Comparison of ENCODE assay signal across 8 cellular contexts in genomic region chr4:61200195-61200990, GRCh38. TPM values are rescaled to one million over a fixed set of nuclear protein-coding genes. Genes with fewer than 3 reads are reported as not detected.
DNase-seq lines count a peak whose midpoint lies in the region; ATAC-seq and TF ChIP-seq lines count a peak whose summit lies in the region.

ADGRL3 (plus strand) TSS chr4:61200326.

- POLR2A ChIA-PET in CD8-positive, alpha-beta T cell (lab: Charles Lee), result no interaction called here

- CTCF ChIA-PET in CD8-positive, alpha-beta T cell (lab: Charles Lee), result no interaction called here

- H3K9me3 ChIP-seq in lower lobe of right lung (no peaks in the 10 kb centered on the region), transverse colon (no peaks in the 10 kb centered on the region)
- H3K9me3 ChIP-seq in CD8-positive, alpha-beta T cell (ENCODE audit: low read length), result no peaks in the 10 kb centered on the region

- TF ChIP-seq CTCF in dorsolateral prefrontal cortex (IDR thresholded peaks at IDR 0.05 in 54 of 56, conservative IDR thresholded peaks at IDR 0.05 in 2 of 56; ENCODE audit: low read depth in 1 of 56, partially characterized antibody in 56 of 56), result peak in 17 of 56 donors; percentile 9 to 38 (median 19)
- TF ChIP-seq CTCF in lower lobe of right lung (IDR thresholded peaks at IDR 0.05), result no peak
- TF ChIP-seq CTCF in transverse colon (IDR thresholded peaks at IDR 0.05), result no peak
- TF ChIP-seq CTCF in CD8-positive, alpha-beta T cell (IDR thresholded peaks at IDR 0.05), result no peak

- H3K27ac Mint-ChIP-seq in CD8-positive, alpha-beta T cell, result no peak within 1 kb of the TSS
- no peak within 1 kb of the TSS for H3K27ac Mint-ChIP-seq in stimulated activated naive CD8-positive, alpha-beta T cell treated with anti-CD3 and anti-CD28 coated beads, Interleukin-15, amount 100 ng/mL, for 72 hours

- H3K4me1 ChIP-seq in lower lobe of right lung (peaks cover 9% of the 10 kb centered on the region), transverse colon (peaks cover 0 to 4% (median 1%) of the 10 kb centered on the region in 4 donors)
- H3K4me1 ChIP-seq in CD8-positive, alpha-beta T cell (ENCODE audit: insufficient read depth, low read length), result no peaks in the 10 kb centered on the region

- no peak for TF ChIP-seq EP300 in transverse colon (IDR thresholded peaks at IDR 0.05; ENCODE audit: low read depth)

- no peaks in the 10 kb centered on the region for H3K36me3 Mint-ChIP-seq in CD8-positive, alpha-beta T cell

- H3K27ac ChIP-seq in dorsolateral prefrontal cortex (peak within 1 kb of the TSS; percentile 55 to 96 (median 91)), lower lobe of right lung (no peak within 1 kb of the TSS), transverse colon (peak within 1 kb of the TSS; percentile 35 to 70 (median 62))
- H3K27ac ChIP-seq in CD8-positive, alpha-beta T cell (ENCODE audit: low read depth, low read length), result no peak within 1 kb of the TSS

- no peaks in the 10 kb centered on the region for H3K4me1 Mint-ChIP-seq in CD8-positive, alpha-beta T cell (ENCODE audit: low read depth)
- H3K4me1 Mint-ChIP-seq in stimulated activated naive CD8-positive, alpha-beta T cell treated with anti-CD3 and anti-CD28 coated beads, Interleukin-15, amount 100 ng/mL, for 72 hours, result peaks cover 24% of the 10 kb centered on the region

- 12% methylated on average over 92 of the region's 101 CpGs; no CpG with 5 or more reads in 1 of the 2 donors for WGBS in transverse colon (ENCODE audit: low coverage in 1 of 2), 2 donors

- ATAC-seq in lower lobe of right lung, result peak; percentile 34 to 60
- no peak for ATAC-seq in CD8-positive, alpha-beta T cell
- no peak for ATAC-seq in HG03520 (IDR thresholded peaks at IDR 0.05; ENCODE audit: unreplicated experiment)
- ATAC-seq in stimulated activated naive CD8-positive, alpha-beta T cell treated with anti-CD3 and anti-CD28 coated beads, Interleukin-15, amount 100 ng/mL, for 72 hours, result no peak

- H3K27me3 ChIP-seq in dorsolateral prefrontal cortex, result peaks cover 0 to 7% (median 0%) of the 10 kb centered on the region in 45 donors
- H3K27me3 ChIP-seq in lower lobe of right lung (ENCODE audit: low read depth), result peaks cover 39% of the 10 kb centered on the region
- peaks cover 58% of the 10 kb centered on the region for H3K27me3 ChIP-seq in transverse colon
- H3K27me3 ChIP-seq in CD8-positive, alpha-beta T cell (ENCODE audit: insufficient read depth, low read length), result no peaks in the 10 kb centered on the region

- in situ Hi-C loops in transverse colon (cut with MboI; ENCODE audit: low pct_ligation_motif_present in 1 of 4, low pct_unique_long_range_greater_than_20kb in 1 of 4, low sequenced_read_pairs in 3 of 4), result no loop called here

- H3K4me3 Mint-ChIP-seq in CD8-positive, alpha-beta T cell, result no peak within 1 kb of the TSS
- H3K4me3 Mint-ChIP-seq in stimulated activated naive CD8-positive, alpha-beta T cell treated with anti-CD3 and anti-CD28 coated beads, Interleukin-15, amount 100 ng/mL, for 72 hours, result peak within 1 kb of the TSS in 1 of 2 donors; percentile 46

- peak; percentile 44 for DNase-seq in GM03348 (ENCODE audit: low spot score)
- DNase-seq in NCI-H345 (lab: John Stamatoyannopoulos, UW), result peak; percentile 70
- DNase-seq in dorsolateral prefrontal cortex, result peak; percentile 36 to 83 (median 66)
- peak; percentile 47 for DNase-seq in lower lobe of right lung
- DNase-seq in transverse colon, result no peak
- no peak for DNase-seq in CD8-positive, alpha-beta T cell
- DNase-seq in stimulated activated naive CD8-positive, alpha-beta T cell treated with anti-CD3 and anti-CD28 coated beads, Interleukin-15, amount 100 ng/mL, for 72 hours, result no peak

- no peak for TF ChIP-seq POLR2A in transverse colon (IDR thresholded peaks at IDR 0.05)

- intact Hi-C loops in dorsolateral prefrontal cortex (cut with DNase I), result loop anchor here (10.0 kb wide), 2 partner anchors 64 to 74 kb away; no protein-coding TSS in a partner anchor
- intact Hi-C loops in lower lobe of right lung (cut with DNase I), result no loop called here
- intact Hi-C loops in transverse colon (cut with DNase I; ENCODE audit: low total_unique reads), result no loop called here
- intact Hi-C loops in CD8-positive, alpha-beta T cell (cut with DNase I, micrococcal nuclease), result no loop called here

- H3K27me3 Mint-ChIP-seq in CD8-positive, alpha-beta T cell (ENCODE audit: low read depth), result peaks cover 39% of the 10 kb centered on the region
- peaks cover 56% of the 10 kb centered on the region for H3K27me3 Mint-ChIP-seq in stimulated activated naive CD8-positive, alpha-beta T cell treated with anti-CD3 and anti-CD28 coated beads, Interleukin-15, amount 100 ng/mL, for 72 hours

- H3K4me3 ChIP-seq in dorsolateral prefrontal cortex, result peak within 1 kb of the TSS; percentile 51 to 91 (median 80)
- H3K4me3 ChIP-seq in lower lobe of right lung, result peak within 1 kb of the TSS; percentile 58
- H3K4me3 ChIP-seq in transverse colon, result peak within 1 kb of the TSS; percentile 24 to 59 (median 36)
- H3K4me3 ChIP-seq in CD8-positive, alpha-beta T cell (ENCODE audit: low read depth, low read length), result no peak within 1 kb of the TSS

- peaks cover 10% of the 10 kb centered on the region for H3K9me3 Mint-ChIP-seq in CD8-positive, alpha-beta T cell
- no peaks in the 10 kb centered on the region for H3K9me3 Mint-ChIP-seq in stimulated activated naive CD8-positive, alpha-beta T cell treated with anti-CD3 and anti-CD28 coated beads, Interleukin-15, amount 100 ng/mL, for 72 hours

- no peaks in the 10 kb centered on the region for H3K36me3 ChIP-seq in lower lobe of right lung
- H3K36me3 ChIP-seq in transverse colon, result no peaks in the 10 kb centered on the region
- no peaks in the 10 kb centered on the region for H3K36me3 ChIP-seq in CD8-positive, alpha-beta T cell (ENCODE audit: insufficient read depth, low read length)

RNA-seq across cellular contexts. Expression of gene ADGRL3, which starts in this region (rescaled TPM):
- total RNA-seq in dorsolateral prefrontal cortex, result 100 to 1,000 TPM in 96 of 120 experiments, 10 to 100 TPM in 24; 52.6 to 148 (median 110) TPM
- total RNA-seq in lower lobe of right lung, result 6.0 TPM
- 1 to 10 TPM; 2.2 to 10.0 (median 4.6) TPM for total RNA-seq in transverse colon
- not detected for total RNA-seq in CD8-positive, alpha-beta T cell

Comparison
In these comparisons a context has a peak if more than half of its experiments do, and no peak if none do; other contexts are left out.
1. DNase-seq: peak in GM03348 (single experiment), NCI-H345 (single experiment), dorsolateral prefrontal cortex (10 of 10) and lower lobe of right lung (single experiment); none in transverse colon (single experiment), CD8-positive, alpha-beta T cell (0 of 7) and stimulated activated naive CD8-positive, alpha-beta T cell treated with anti-CD3 and anti-CD28 coated beads, Interleukin-15, amount 100 ng/mL, for 72 hours (0 of 2).
2. H3K27ac ChIP-seq: peak in dorsolateral prefrontal cortex (59 of 59) and transverse colon (4 of 4); none in lower lobe of right lung (single experiment) and CD8-positive, alpha-beta T cell (single experiment).
3. ATAC-seq: peak in lower lobe of right lung (2 of 2); none in CD8-positive, alpha-beta T cell (single experiment), HG03520 (single experiment) and stimulated activated naive CD8-positive, alpha-beta T cell treated with anti-CD3 and anti-CD28 coated beads, Interleukin-15, amount 100 ng/mL, for 72 hours (single experiment).
4. intact Hi-C loops: an anchor here in dorsolateral prefrontal cortex (10.0 kb wide); none called in lower lobe of right lung, transverse colon and CD8-positive, alpha-beta T cell.